19 cellular contexts compared by ENCODE assay signal in the genomic region with DNA sequence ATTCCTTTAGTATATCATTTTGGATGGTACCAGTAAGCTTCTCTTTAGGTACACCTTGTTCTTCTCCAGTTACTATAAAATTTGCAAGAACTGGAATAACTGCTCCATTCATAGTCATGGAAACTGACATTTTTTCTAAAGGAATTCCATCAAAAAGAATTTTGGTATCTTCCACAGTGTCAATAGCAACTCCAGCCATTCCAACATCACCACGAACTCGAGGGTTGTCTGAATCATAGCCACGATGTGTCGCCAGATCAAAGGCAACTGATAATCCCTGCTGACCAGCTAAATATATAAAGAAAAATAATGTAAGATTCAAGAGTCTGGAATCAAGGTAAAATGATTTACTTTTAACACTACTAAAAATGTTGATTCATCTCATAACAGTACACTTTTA. TPM values are rescaled to one million over a fixed set of nuclear protein-coding genes. Genes with fewer than 3 reads are reported as not detected.
"Had no signal": no experiment of that assay in that cellular context is flagged by ENCODE, and none has a peak within 500 bp of the region (broad histone marks: within the 10 kb centered on the region; RNA-seq: fewer than 3 reads in every experiment).

No MANE protein-coding gene starts in this region.

- ATAC-seq: naive thymus-derived CD8-positive, alpha-beta T cell had no signal

- H3K4me1 ChIP-seq: parathyroid adenoma had no signal

- H3K9me3 ChIP-seq: left ventricle myocardium inferior, upper lobe of left lung had no signal

- DNase-seq: activated CD4-positive, alpha-beta T cell treated with anti-CD3 and anti-CD28 coated beads, Interleukin-2, amount 50 U/mL, for 1 hour; activated CD8-positive, alpha-beta memory T cell treated with anti-CD3 and anti-CD28 coated beads for 24 hours; activated gamma-delta T cell treated with Interleukin-2 at 50 U/mL for 16 hours; activated naive CD8-positive, alpha-beta T cell treated with anti-CD3 and anti-CD28 coated beads, Interleukin-2, amount 10 ng/mL, durations not matched to agents 7 days and 5 days; anterior cingulate cortex; endodermal cell; left ventricle myocardium inferior; mesenchymal stem cell; naive thymus-derived CD8-positive, alpha-beta T cell; upper lobe of left lung had no signal

- H3K4me3 ChIP-seq: cardiac muscle cell, hepatocyte, left ventricle myocardium inferior, upper lobe of left lung had no signal

- H3K9ac ChIP-seq: parathyroid adenoma had no signal

- H3K27ac ChIP-seq: cardiac muscle cell, hepatocyte, left ventricle myocardium inferior, parathyroid adenoma, upper lobe of left lung had no signal

- H3K27me3 ChIP-seq: cardiac muscle cell, hepatocyte, upper lobe of left lung had no signal

- H2AFZ ChIP-seq: hepatocyte, parathyroid adenoma had no signal

- H3K4me2 ChIP-seq: hepatocyte had no signal

RNA-seq across cellular contexts. Expression of a gene that starts 42.0 kb away (rescaled TPM):
- total RNA-seq: activated naive CD8-positive, alpha-beta T cell treated with anti-CD3 and anti-CD28 coated beads, Interleukin-2, amount 10 ng/mL, durations not matched to agents 7 days and 5 days; cardiac muscle cell; dermis microvascular lymphatic vessel endothelial cell; endodermal cell; epithelial cell of proximal tubule; hepatocyte; left ventricle myocardium inferior; mucosa of gallbladder; naive thymus-derived CD8-positive, alpha-beta T cell; skeletal muscle tissue; temporal lobe; upper lobe of left lung had no signal
- polyA plus RNA-seq: cardiac muscle cell; hepatocyte; keratinocyte; naive thymus-derived CD8-positive, alpha-beta T cell had no signal
